ENCODE assay signal across 23 cellular contexts in the genomic region with DNA sequence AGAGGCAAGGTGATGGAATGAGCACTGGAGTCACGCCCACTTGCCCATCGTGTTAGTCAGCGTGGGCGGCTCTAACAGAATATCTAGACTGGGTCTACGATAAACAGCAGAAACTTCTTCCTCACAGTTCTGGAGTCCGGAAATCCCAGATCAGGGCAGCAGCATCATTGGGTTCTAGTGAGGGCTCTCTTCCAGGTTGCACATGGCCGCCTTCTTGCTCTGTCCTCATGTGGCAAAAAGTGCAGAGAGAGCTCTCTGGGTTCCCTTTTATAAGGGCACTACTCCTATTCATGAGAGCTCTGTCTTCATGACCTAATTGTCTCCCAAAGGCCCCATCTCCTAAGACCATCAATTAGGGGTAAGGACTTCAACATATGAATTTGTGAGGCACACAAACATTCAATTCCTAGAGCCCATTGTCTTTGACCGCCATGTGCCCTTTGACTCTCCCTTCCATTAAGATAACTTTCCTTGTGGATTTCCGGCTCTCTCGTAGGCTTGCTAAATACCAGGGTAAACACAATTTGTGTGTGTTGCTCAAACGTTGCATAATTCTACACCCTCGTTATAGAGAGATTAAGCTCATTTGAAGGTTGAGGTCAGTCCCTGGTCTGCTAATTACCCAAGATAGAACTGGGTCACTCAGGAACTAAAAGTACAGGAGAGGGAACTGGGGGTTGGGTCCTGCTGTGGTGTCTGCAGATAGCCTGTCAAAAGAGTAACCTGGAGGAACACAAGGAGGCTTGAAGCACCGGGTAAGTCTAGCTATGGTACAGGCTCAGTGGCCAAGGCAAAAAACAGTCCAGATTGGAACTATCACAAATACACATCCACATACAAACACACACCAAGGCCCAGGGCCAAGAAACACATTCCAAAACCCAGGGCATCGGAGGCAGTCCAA. TPM values are rescaled to one million over a fixed set of nuclear protein-coding genes. Genes with fewer than 3 reads are reported as not detected.
DNase-seq lines count a peak whose midpoint lies in the region; ATAC-seq, FAIRE-seq and TF ChIP-seq lines count a peak whose summit lies in the region.
"Had no signal": no experiment of that assay in that cellular context is flagged by ENCODE, and none has a peak within 500 bp of the region (broad histone marks: within the 10 kb centered on the region; RNA-seq: fewer than 3 reads in every experiment).

No MANE protein-coding gene starts in this region.

- H2BK5ac ChIP-seq in trophoblast cell (ENCODE audit: low read depth, low read length, poor library complexity) = no peak overlapping the region

- peak; percentile 61 for DNase-seq in HuH-7.5 (ENCODE audit: low spot score)
- peak; percentile 14 for DNase-seq in NCI-H69 (lab: John Stamatoyannopoulos, UW)
- peak; percentile 48 to 76 (median 56) for DNase-seq in K562 (ENCODE audit: extremely low read depth in 1 of 4, low spot score in 3 of 4)
- peak; percentile 90 to 91 for DNase-seq in trophoblast cell
- DNase-seq in type B pancreatic cell (ENCODE audit: extremely low spot score, unreplicated experiment) = no peak
- DNase-seq in NCI-H526 (lab: John Stamatoyannopoulos, UW) = no peak
- DNase-seq: activated CD8-positive, alpha-beta T cell treated with anti-CD3 and anti-CD28 coated beads, Interleukin-2, amount 10 ng/mL, durations not matched to agents 7 days and 5 days; activated naive CD4-positive, alpha-beta T cell treated with anti-CD3 and anti-CD28 coated beads, Interleukin-2, amount 50 U/mL, for 16 hours; activated T-cell treated with anti-CD3 and anti-CD28 coated beads, Interleukin-2, amount 50 U/mL, for 24 hours; CD8-positive, alpha-beta T cell; effector memory CD8-positive, alpha-beta T cell; esophagus squamous epithelium; NCI-H1092 treated with DMSO at 0.1 percent for 48 hours; NCI-H524 treated with DMSO at 0.1 percent for 48 hours; nephron progenitor cell; posterior cingulate gyrus; stimulated activated CD4-positive, alpha-beta T cell treated with anti-CD3 and anti-CD28 coated beads, Interleukin-1b, Interleukin-23, amount 100 ng/mL, for 48 hours; stimulated activated naive CD4-positive, alpha-beta T cell; thyroid gland had no signal

- peaks cover 4% of the 10 kb centered on the region for H3K9me3 Mint-ChIP-seq in type B pancreatic cell
- H3K9me3 Mint-ChIP-seq in activated T-helper 17 cell treated with anti-CD3 and anti-CD28 coated beads, Interleukin-2, amount 50 U/mL, for 72 hours = no peaks in the 10 kb centered on the region
- H3K9me3 Mint-ChIP-seq: activated T-cell treated with anti-CD3 and anti-CD28 coated beads, Interleukin-2, amount 50 U/mL, for 24 hours; CD8-positive, alpha-beta T cell; effector memory CD8-positive, alpha-beta T cell; nephron progenitor cell had no signal

- intact Hi-C loops in K562 (cut with micrococcal nuclease) = no loop called here

- H2BK12ac ChIP-seq in trophoblast cell (ENCODE audit: low read length) = no peak overlapping the region

- BruUV-seq in K562 (replicated peaks; lab: Mats Ljungman, UMichigan) = no TSS peak

- TF ChIP-seq RAD21 in K562 (CRISPR knock-in tag; conservative IDR thresholded peaks at IDR 0.05 in 1 of 2, IDR thresholded peaks at IDR 0.05 in 1 of 2) = peak in 1 of 2 experiments; percentile 43; a peak in 2 of 4 replicates

- H3K18ac ChIP-seq in trophoblast cell (ENCODE audit: low read length) = no peak overlapping the region

- H4K12ac ChIP-seq in trophoblast cell (ENCODE audit: low read depth, low read length) = no peak overlapping the region

- H3K4me2 ChIP-seq in K562 (ENCODE audit: insufficient read depth, low read length) = peak overlapping the region; percentile 59
- no peak overlapping the region for H3K4me2 ChIP-seq in trophoblast cell (ENCODE audit: low read length)

- no peak overlapping the region for H3K27ac Mint-ChIP-seq in type B pancreatic cell
- no peak overlapping the region for H3K27ac Mint-ChIP-seq in activated T-helper 17 cell treated with anti-CD3 and anti-CD28 coated beads, Interleukin-2, amount 50 U/mL, for 72 hours
- H3K27ac Mint-ChIP-seq: activated CD8-positive, alpha-beta T cell treated with anti-CD3 and anti-CD28 coated beads, Interleukin-2, amount 10 ng/mL, durations not matched to agents 7 days and 5 days; activated T-cell treated with anti-CD3 and anti-CD28 coated beads, Interleukin-2, amount 50 U/mL, for 24 hours; CD8-positive, alpha-beta T cell; effector memory CD8-positive, alpha-beta T cell; nephron progenitor cell had no signal

- no peak overlapping the region for H3K14ac ChIP-seq in trophoblast cell (ENCODE audit: low read length)

- H3K27ac ChIP-seq in K562 (ENCODE audit: extremely low read depth, low read depth, low read length) = peak overlapping the region; percentile 69
- H3K27ac ChIP-seq in trophoblast cell (ENCODE audit: low read depth, low read length) = no peak overlapping the region
- H3K27ac ChIP-seq: esophagus squamous epithelium, thyroid gland had no signal

- WGBS in K562 (ENCODE audit: insufficient coverage, low coverage, missing lambda C conversion rate) = 15% methylated on average over 14 of the region's 14 CpGs
- no CpG with 5 or more reads among the region's 14 CpGs for WGBS in trophoblast cell (ENCODE audit: extremely low coverage, insufficient coverage, insufficient read length)

- H2BK120ac ChIP-seq in trophoblast cell (ENCODE audit: insufficient read depth, low read length, poor library complexity) = no peak overlapping the region

- no peaks in the 10 kb centered on the region for H3K9me1 ChIP-seq in K562 (ENCODE audit: control insufficient read depth, insufficient read depth, low read length)

- TF ChIP-seq CTCF in K562 (IDR thresholded peaks at IDR 0.05 in 2 of 3, conservative IDR thresholded peaks at IDR 0.05 in 1 of 3; ENCODE audit: insufficient read depth in 2 of 3, low read depth in 1 of 3, low read length in 3 of 3) (no peak), type B pancreatic cell (conservative IDR thresholded peaks at IDR 0.05) (no peak)

- no peaks in the 10 kb centered on the region for H3K79me1 ChIP-seq in trophoblast cell (ENCODE audit: low read length)

- H3K79me2 ChIP-seq in K562 (ENCODE audit: control insufficient read depth, insufficient read depth, low read length) (no peaks in the 10 kb centered on the region), trophoblast cell (ENCODE audit: control insufficient read depth, insufficient read depth, low read length, poor library complexity) (no peaks in the 10 kb centered on the region)

- peak; percentile 85 for TF ChIP-seq EP300 in K562 (IDR thresholded peaks at IDR 0.05; ENCODE audit: low read length)

- H3K4me3 ChIP-seq in K562 (no peak overlapping the region), trophoblast cell (ENCODE audit: low read depth, low read length) (no peak overlapping the region)
- H3K4me3 ChIP-seq: esophagus squamous epithelium, thyroid gland had no signal

- H3K4me1 Mint-ChIP-seq in type B pancreatic cell (ENCODE audit: unreplicated experiment) = no peaks in the 10 kb centered on the region
- no peaks in the 10 kb centered on the region for H3K4me1 Mint-ChIP-seq in activated T-helper 17 cell treated with anti-CD3 and anti-CD28 coated beads, Interleukin-2, amount 50 U/mL, for 72 hours

- in situ Hi-C loops in K562 (cut with MboI) = no loop called here

- POLR2A ChIA-PET in K562 (lab: Yijun Ruan, JAX) = interaction anchor here (0.7 to 2.5 kb wide), 3 partner anchors 9 to 46 kb away, joined by 3 to 9 read pairs (median 3); no protein-coding TSS in a partner anchor

- no peak overlapping the region for H4K8ac ChIP-seq in trophoblast cell (ENCODE audit: low read depth, low read length)

- H3K9me3 ChIP-seq in K562 (replicated peaks; ENCODE audit: control insufficient read depth, insufficient read depth, low read depth, low read length) (no peaks in the 10 kb centered on the region), trophoblast cell (ENCODE audit: insufficient read depth, low read depth, low read length) (no peaks in the 10 kb centered on the region)
- H3K9me3 ChIP-seq: esophagus squamous epithelium, thyroid gland had no signal

- FAIRE-seq in K562 (lab: Jason Lieb, UNC) = peak; percentile 72
- FAIRE-seq: GM12892, GM19239 had no signal

- peaks cover 15 to 29% of the 10 kb centered on the region in 2 experiments; a peak in 4 of 5 replicates for H3K4me1 ChIP-seq in K562 (replicated peaks in 1 of 2; ENCODE audit: control insufficient read depth in 2 of 2, insufficient read depth in 2 of 2, low read length in 2 of 2)
- H3K4me1 ChIP-seq in trophoblast cell (ENCODE audit: control insufficient read depth in 1 of 2, insufficient read depth in 2 of 2, low read length in 2 of 2) = no peaks in the 10 kb centered on the region
- H3K4me1 ChIP-seq: esophagus squamous epithelium, thyroid gland had no signal

- H3K4ac ChIP-seq in trophoblast cell (ENCODE audit: low read depth, low read length) = no peak overlapping the region

- H3K36me3 ChIP-seq in K562 (ENCODE audit: control insufficient read depth, insufficient read depth, low read length) (no peaks in the 10 kb centered on the region), trophoblast cell (ENCODE audit: control insufficient read depth in 1 of 2, insufficient read depth in 2 of 2, low read length in 2 of 2) (no peaks in the 10 kb centered on the region)
- H3K36me3 ChIP-seq: esophagus squamous epithelium, thyroid gland had no signal

- H3K9ac ChIP-seq in K562 (ENCODE audit: insufficient read depth in 1 of 2, low read depth in 2 of 2, low read length in 2 of 2) (peak overlapping the region in 1 of 2 experiments; percentile 34; a peak in 1 of 4 replicates), trophoblast cell (ENCODE audit: low read length) (no peak overlapping the region)

- no peak overlapping the region for H2AK5ac ChIP-seq in trophoblast cell (ENCODE audit: low read length)

- H4K20me1 ChIP-seq in K562 (replicated peaks; ENCODE audit: control insufficient read depth, insufficient read depth, low read length) = no peaks in the 10 kb centered on the region

- no peaks in the 10 kb centered on the region for H3K36me3 Mint-ChIP-seq in type B pancreatic cell
- no peaks in the 10 kb centered on the region for H3K36me3 Mint-ChIP-seq in activated T-helper 17 cell treated with anti-CD3 and anti-CD28 coated beads, Interleukin-2, amount 50 U/mL, for 72 hours (ENCODE audit: low read depth)
- H3K36me3 Mint-ChIP-seq: CD8-positive, alpha-beta T cell had no signal

- no peak overlapping the region for H3K23ac ChIP-seq in trophoblast cell (ENCODE audit: low read length)

- no peaks in the 10 kb centered on the region for H3K27me3 Mint-ChIP-seq in type B pancreatic cell
- H3K27me3 Mint-ChIP-seq in activated T-helper 17 cell treated with anti-CD3 and anti-CD28 coated beads, Interleukin-2, amount 50 U/mL, for 72 hours = peaks cover 32% of the 10 kb centered on the region

- no peaks in the 10 kb centered on the region for H3K27me3 ChIP-seq in K562 (ENCODE audit: control insufficient read depth in 2 of 2, insufficient read depth in 2 of 2, low read length in 2 of 2)
- no peaks in the 10 kb centered on the region for H3K27me3 ChIP-seq in trophoblast cell (ENCODE audit: insufficient read depth, low read length)
- H3K27me3 ChIP-seq: esophagus squamous epithelium, thyroid gland had no signal

- H3K4me3 Mint-ChIP-seq in type B pancreatic cell = no peak overlapping the region
- no peak overlapping the region for H3K4me3 Mint-ChIP-seq in activated T-helper 17 cell treated with anti-CD3 and anti-CD28 coated beads, Interleukin-2, amount 50 U/mL, for 72 hours
- H3K4me3 Mint-ChIP-seq: activated CD8-positive, alpha-beta T cell treated with anti-CD3 and anti-CD28 coated beads, Interleukin-2, amount 10 ng/mL, durations not matched to agents 7 days and 5 days; activated T-cell treated with anti-CD3 and anti-CD28 coated beads, Interleukin-2, amount 50 U/mL, for 24 hours; CD8-positive, alpha-beta T cell; effector memory CD8-positive, alpha-beta T cell; nephron progenitor cell had no signal

- CTCF ChIA-PET in K562 (lab: Yijun Ruan, JAX; ENCODE audit: low intra/inter-chr PET ratio) = no interaction called here

- no peak overlapping the region for H4K91ac ChIP-seq in trophoblast cell (ENCODE audit: low read depth, low read length)

- peak; percentile 89 for ATAC-seq in K562
- no peak for ATAC-seq in activated T-helper 17 cell treated with anti-CD3 and anti-CD28 coated beads, Interleukin-2, amount 50 U/mL, for 72 hours (replicated peaks)
- ATAC-seq: activated CD4-positive, CD25-positive, alpha-beta regulatory T cell treated with anti-CD3 and anti-CD28 coated beads, Interleukin-2, amount 50 U/mL, for 24 hours; activated CD8-positive, alpha-beta T cell treated with anti-CD3 and anti-CD28 coated beads, Interleukin-2, amount 10 ng/mL, durations not matched to agents 7 days and 5 days; CD8-positive, alpha-beta T cell; effector memory CD8-positive, alpha-beta T cell had no signal

- no peak for TF ChIP-seq POLR2A in K562 (conservative IDR thresholded peaks at IDR 0.05)

- peak overlapping the region; percentile 94 for H2AFZ ChIP-seq in K562 (ENCODE audit: low read depth, low read length)
- no peak overlapping the region for H2AFZ ChIP-seq in trophoblast cell (ENCODE audit: insufficient read depth, low read length, poor library complexity)

RNA-seq across cellular contexts. Expression of a gene that starts 28.7 kb away (rescaled TPM):
- 21.7 and 68.0 TPM in 2 replicates for total RNA-seq in K562 (2011; cell fraction: chromatin; rRNA removed; ENCODE audit: low replicate concordance)
- total RNA-seq in K562 (2011; cell fraction: nucleolus; rRNA removed) = 11.3 and 18.0 TPM in 2 replicates
- 45.8 and 75.7 TPM in 2 replicates for total RNA-seq in K562 (2011; cell fraction: nucleoplasm; rRNA removed)
- total RNA-seq in K562 (2014; rRNA removed) = 19.8 and 24.0 TPM in 2 replicates
- 20.4 and 23.6 TPM in 2 replicates for total RNA-seq in K562 (2014; rRNA removed; fragmentation: Illumina TruSeq; extraction: Trizol)
- 22.1 and 24.5 TPM in 2 replicates for total RNA-seq in K562 (2015; rRNA removed; fragmentation: Illumina TruSeq; extraction: Trizol)
- 25.1 and 26.6 TPM in 2 replicates for total RNA-seq in K562 (2021)
- 11.5 and 16.8 TPM in 2 replicates for polyA plus RNA-seq in K562 (2011; rRNA removed)
- 10.2 and 10.7 TPM in 2 replicates for polyA plus RNA-seq in K562 (2011; cell fraction: cytosol; rRNA removed)
- 22.8 and 27.5 TPM in 2 replicates for polyA plus RNA-seq in K562 (2011; cell fraction: nucleus; rRNA removed)
- 20.8 and 21.4 TPM in 2 replicates for polyA plus RNA-seq in K562 (2012)
- polyA plus RNA-seq in K562 (2014; fragmentation: Illumina TruSeq; extraction: Trizol) = 20.0 and 22.0 TPM in 2 replicates
- 1 to 10 TPM; 3.2 to 3.8 TPM for polyA plus RNA-seq in K562 (2014; fragmentation: Nextera tagmentation; extraction: Ambion mirVana)
- polyA plus RNA-seq in K562 (2014; rRNA removed) = 17.0 and 17.8 TPM in 2 replicates
- 19.0 and 21.8 TPM in 2 replicates for polyA minus RNA-seq in K562 (2011; rRNA and poly(A)+ RNA removed)
- polyA minus RNA-seq in K562 (2011; cell fraction: cytosol; rRNA and poly(A)+ RNA removed) = 8.5 and 11.0 TPM in 2 replicates
- polyA minus RNA-seq in K562 (2011; cell fraction: nucleus; rRNA and poly(A)+ RNA removed) = 20.2 and 24.8 TPM in 2 replicates
- 16.4 and 17.4 TPM in 2 replicates for polyA plus RNA-seq in trophoblast cell (2013)
- 29.6 and 33.3 TPM in 2 replicates for total RNA-seq in type B pancreatic cell (ENCODE audit: low replicate concordance)
- 1 to 10 TPM in 1 of 2 donors, under 1 TPM in 1; 0.74 to 1.7 TPM for total RNA-seq in activated T-helper 17 cell treated with anti-CD3 and anti-CD28 coated beads, Interleukin-2, amount 50 U/mL, for 72 hours

Comparison
In these comparisons a context has a peak if more than half of its experiments do, and no peak if none do; other contexts are left out.
1. DNase-seq: peak in HuH-7.5 (single experiment), NCI-H69 (single experiment), K562 (4 of 4) and trophoblast cell (2 of 2); none in type B pancreatic cell (single experiment) and NCI-H526 (0 of 2).
2. RNA of a gene that starts 28.7 kb away (total RNA-seq): 29.6 to 33.3 TPM in type B pancreatic cell and 11.3 to 75.7 TPM in K562; 0.74 to 1.7 TPM in activated T-helper 17 cell treated with anti-CD3 and anti-CD28 coated beads, Interleukin-2, amount 50 U/mL, for 72 hours; every median in the first group is over 4 times any median in the second.